13 cellular contexts compared by ENCODE assay signal in genomic region chr17:57948169-57948554, GRCh38. TPM values are rescaled to one million over a fixed set of nuclear protein-coding genes. Genes with fewer than 3 reads are reported as not detected.
DNase-seq lines count a peak whose midpoint lies in the region; ATAC-seq and TF ChIP-seq lines count a peak whose summit lies in the region.
"Had no signal": no experiment of that assay in that cellular context is flagged by ENCODE, and none has a peak within 500 bp of the region (broad histone marks: within the 10 kb centered on the region; RNA-seq: fewer than 3 reads in every experiment).

No MANE protein-coding gene starts in this region.

- TF ChIP-seq POLR2A in gastrocnemius medialis (IDR thresholded peaks at IDR 0.05), result no peak

- peaks cover 91 to 95% of the 10 kb centered on the region in 2 donors for H3K4me1 ChIP-seq in gastrocnemius medialis

- no peaks in the 10 kb centered on the region for H3K27me3 ChIP-seq in CD4-positive, alpha-beta T cell (ENCODE audit: control insufficient read depth, insufficient read depth, low read length)
- no peaks in the 10 kb centered on the region for H3K27me3 ChIP-seq in gastrocnemius medialis

- in situ Hi-C loops in gastrocnemius medialis (cut with MboI; ENCODE audit: low sequenced_read_pairs in 4 of 4), result no loop called here

- no peaks in the 10 kb centered on the region for H3K36me3 ChIP-seq in gastrocnemius medialis

- H3K9me3 ChIP-seq in CD4-positive, alpha-beta T cell (ENCODE audit: control insufficient read depth, low read length), result no peaks in the 10 kb centered on the region
- H3K9me3 ChIP-seq in gastrocnemius medialis, result no peaks in the 10 kb centered on the region

- peaks cover 4% of the 10 kb centered on the region for H3K27me3 Mint-ChIP-seq in CD4-positive, alpha-beta T cell
- peaks cover 3 to 9% (median 8%) of the 10 kb centered on the region in 3 donors for H3K27me3 Mint-ChIP-seq in immature natural killer cell (ENCODE audit: low read depth in 3 of 3)

- H3K27ac ChIP-seq in CD4-positive, alpha-beta T cell (ENCODE audit: low read depth, low read length), result no peak overlapping the region
- peak overlapping the region; percentile 82 to 99 (median 98) for H3K27ac ChIP-seq in gastrocnemius medialis

- POLR2A ChIA-PET in CD4-positive, alpha-beta T cell (lab: Charles Lee), result interaction anchor here (0.8 to 1.9 kb wide), 4 partner anchors 8 to 59 kb away, joined by 3 to 12 read pairs (median 4); partner anchors contain the start of genes CUEDC1 and SRSF1

- DNase-seq in CD4-positive, alpha-beta T cell, result no peak
- no peak for DNase-seq in immature natural killer cell
- no peak for DNase-seq in gastrocnemius medialis
- DNase-seq in COLO668 (lab: John Stamatoyannopoulos, UW; ENCODE audit: unreplicated experiment), result no peak
- no peak for DNase-seq in NCI-H1417 treated with DMSO at 0.1 percent for 48 hours (lab: John Stamatoyannopoulos, UW)
- no peak for DNase-seq in activated T-cell treated with anti-CD3 and anti-CD28 coated beads for 4 hours
- DNase-seq: activated T-cell treated with anti-CD3 and anti-CD28 coated beads, Interleukin-2, amount 50 U/mL, for 1 hour; CD4-positive, alpha-beta memory T cell; NCI-H2171 treated with DMSO at 0.1 percent for 48 hours; stimulated activated CD4-positive, alpha-beta T cell treated with anti-CD3 and anti-CD28 coated beads, Interleukin-2, amount 100 ng/mL, for 48 hours had no signal

- no peak overlapping the region for H3K27ac Mint-ChIP-seq in CD4-positive, alpha-beta T cell
- H3K27ac Mint-ChIP-seq in immature natural killer cell, result peak overlapping the region in 3 of 6 donors; percentile 30 to 76 (median 50)
- H3K27ac Mint-ChIP-seq: CD4-positive, alpha-beta memory T cell had no signal

- TF ChIP-seq CTCF in CD4-positive, alpha-beta T cell (IDR thresholded peaks at IDR 0.05), result no peak
- no peak for TF ChIP-seq CTCF in WI38 (IDR thresholded peaks at IDR 0.05; ENCODE audit: low read depth, low read length)
- TF ChIP-seq CTCF in gastrocnemius medialis (IDR thresholded peaks at IDR 0.05 in 4 of 5, conservative IDR thresholded peaks at IDR 0.05 in 1 of 5), result no peak

- intact Hi-C loops in CD4-positive, alpha-beta T cell (cut with DNase I, micrococcal nuclease), result no loop called here
- intact Hi-C loops in gastrocnemius medialis (cut with DNase I; ENCODE audit: low total_unique reads), result loop anchor here (2.0 kb wide), 1 partner anchor 57 kb away; no protein-coding TSS in a partner anchor

- peak overlapping the region; percentile 26 for H3K4me3 Mint-ChIP-seq in CD4-positive, alpha-beta T cell
- peak overlapping the region; percentile 44 to 82 (median 75) for H3K4me3 Mint-ChIP-seq in immature natural killer cell

- H3K36me3 Mint-ChIP-seq in CD4-positive, alpha-beta T cell (ENCODE audit: low read depth), result no peaks in the 10 kb centered on the region
- peaks cover 0 to 3% (median 0%) of the 10 kb centered on the region in 3 donors for H3K36me3 Mint-ChIP-seq in immature natural killer cell

- H3K4me3 ChIP-seq in WI38 (ENCODE audit: low read depth, low read length), result peak overlapping the region; percentile 36
- peak overlapping the region in 1 of 4 donors; percentile 6 for H3K4me3 ChIP-seq in gastrocnemius medialis

- ATAC-seq in CD4-positive, alpha-beta T cell (ENCODE audit: poor library complexity), result no peak
- ATAC-seq in gastrocnemius medialis (no peak), GM21576 (IDR thresholded peaks at IDR 0.05; ENCODE audit: unreplicated experiment) (no peak)
- ATAC-seq: left lobe of liver had no signal

- H3K4me1 Mint-ChIP-seq in CD4-positive, alpha-beta T cell (ENCODE audit: low read depth), result peaks cover 36% of the 10 kb centered on the region
- H3K4me1 Mint-ChIP-seq in immature natural killer cell, result peaks cover 41% of the 10 kb centered on the region in 2 donors

- H3K9me3 Mint-ChIP-seq in CD4-positive, alpha-beta T cell, result no peaks in the 10 kb centered on the region
- H3K9me3 Mint-ChIP-seq in immature natural killer cell, result no peaks in the 10 kb centered on the region
- H3K9me3 Mint-ChIP-seq: CD4-positive, alpha-beta memory T cell had no signal

- CTCF ChIA-PET in CD4-positive, alpha-beta T cell (lab: Charles Lee), result no interaction called here

RNA-seq across cellular contexts. Expression of gene CUEDC1, which starts 7.0 kb away (rescaled TPM):
- total RNA-seq in CD4-positive, alpha-beta T cell, result 1 to 10 TPM in 1 of 2 experiments, under 1 TPM in 1; 0.41 to 1.0 TPM
- polyA plus RNA-seq in immature natural killer cell, result 1 to 10 TPM in 1 of 3 donors, under 1 TPM in 2; 0.43 to 2.5 (median 0.52) TPM
- 10 to 100 TPM; 31.2 to 43.9 (median 34.3) TPM for total RNA-seq in gastrocnemius medialis
- polyA plus RNA-seq: CD4-positive, alpha-beta memory T cell had no signal

RNA-seq across cellular contexts. Expression of gene VEZF1, which starts 39.9 kb away (rescaled TPM):
- 10 to 100 TPM; 41.6 to 41.7 TPM for total RNA-seq in CD4-positive, alpha-beta T cell
- 10 to 100 TPM; 35.8 to 54.1 (median 40.1) TPM for polyA plus RNA-seq in immature natural killer cell
- 100 to 1,000 TPM in 3 of 4 donors, 10 to 100 TPM in 1; 99.9 to 137 (median 106) TPM for total RNA-seq in gastrocnemius medialis

RNA-seq across cellular contexts. Expression of gene SRSF1, which starts 58.9 kb away (rescaled TPM):
- total RNA-seq in CD4-positive, alpha-beta T cell, result 100 to 1,000 TPM; 115 to 121 TPM
- 10 to 100 TPM; 42.5 to 69.6 (median 55.8) TPM for polyA plus RNA-seq in immature natural killer cell
- total RNA-seq in gastrocnemius medialis, result 10 to 100 TPM; 69.4 to 85.4 (median 82.2) TPM

Comparison
In these comparisons a context has a peak if more than half of its experiments do, and no peak if none do; other contexts are left out.
1. RNA of gene CUEDC1, which starts 7.0 kb away (total RNA-seq): 31.2 to 43.9 TPM in gastrocnemius medialis; 0.41 to 1.0 TPM in CD4-positive, alpha-beta T cell; every median in the first group is over 10 times any median in the second.